ENCODE assay signal across 1 cellular context in the genomic region with DNA sequence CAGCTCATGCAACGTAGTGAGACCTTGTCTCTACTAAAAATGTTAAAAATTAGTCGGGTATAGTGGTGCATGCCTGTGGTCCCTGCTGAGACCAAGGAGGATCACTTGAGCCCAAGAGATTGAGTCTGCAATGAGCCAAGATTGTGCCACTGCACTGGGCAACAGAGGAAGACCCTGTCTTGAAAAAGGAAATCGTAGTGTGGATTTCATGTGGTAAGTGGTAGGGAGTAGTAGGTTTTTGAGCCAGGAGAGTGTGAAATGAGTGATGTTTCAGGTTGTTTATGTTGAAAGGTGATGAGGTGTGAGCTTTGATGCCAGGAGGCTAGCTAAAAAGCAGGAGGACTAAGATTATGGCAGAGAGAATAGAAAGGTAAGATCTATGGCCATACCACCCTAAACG.
TF ChIP-seq lines count a peak whose summit lies in the region.

No MANE protein-coding gene starts in this region.

TF ChIP-seq in K562, 482 proteins besides CTCF, POLR2A, EP300 and RAD21:
- TF ChIP-seq SUPT5H (IDR thresholded peaks at IDR 0.05) (0 out of 2 replicates have a peak, but pooled peaks have one; percentile 31), FOXK1 (CRISPR knock-in tag; IDR thresholded peaks at IDR 0.05; ENCODE audit: borderline replicate concordance) (0 out of 2 replicates have a peak, but pooled peaks have one; percentile 21), YBX1 (IDR thresholded peaks at IDR 0.05) (no peak), POLR2AphosphoS5 (IDR thresholded peaks at IDR 0.05; ENCODE audit: control insufficient read depth, insufficient read depth, low read depth, low read length) (peak; percentile 54; the same call in 1 of the 2 replicates), SP1 (CRISPR knock-in tag; IDR thresholded peaks at IDR 0.05) (0 out of 2 replicates have a peak, but pooled peaks have one; percentile 33), ZNF445 (CRISPR knock-in tag; IDR thresholded peaks at IDR 0.05; ENCODE audit: low read depth) (no peak)
- TF ChIP-seq, protein P1, sequence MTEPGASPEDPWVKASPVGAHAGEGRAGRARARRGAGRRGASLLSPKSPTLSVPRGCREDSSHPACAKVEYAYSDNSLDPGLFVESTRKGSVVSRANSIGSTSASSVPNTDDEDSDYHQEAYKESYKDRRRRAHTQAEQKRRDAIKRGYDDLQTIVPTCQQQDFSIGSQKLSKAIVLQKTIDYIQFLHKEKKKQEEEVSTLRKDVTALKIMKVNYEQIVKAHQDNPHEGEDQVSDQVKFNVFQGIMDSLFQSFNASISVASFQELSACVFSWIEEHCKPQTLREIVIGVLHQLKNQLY (CRISPR knock-in tag; conservative IDR thresholded peaks at IDR 0.05), result no peak
